Comparison of ENCODE assay signal across 1 cellular context in the genomic region with DNA sequence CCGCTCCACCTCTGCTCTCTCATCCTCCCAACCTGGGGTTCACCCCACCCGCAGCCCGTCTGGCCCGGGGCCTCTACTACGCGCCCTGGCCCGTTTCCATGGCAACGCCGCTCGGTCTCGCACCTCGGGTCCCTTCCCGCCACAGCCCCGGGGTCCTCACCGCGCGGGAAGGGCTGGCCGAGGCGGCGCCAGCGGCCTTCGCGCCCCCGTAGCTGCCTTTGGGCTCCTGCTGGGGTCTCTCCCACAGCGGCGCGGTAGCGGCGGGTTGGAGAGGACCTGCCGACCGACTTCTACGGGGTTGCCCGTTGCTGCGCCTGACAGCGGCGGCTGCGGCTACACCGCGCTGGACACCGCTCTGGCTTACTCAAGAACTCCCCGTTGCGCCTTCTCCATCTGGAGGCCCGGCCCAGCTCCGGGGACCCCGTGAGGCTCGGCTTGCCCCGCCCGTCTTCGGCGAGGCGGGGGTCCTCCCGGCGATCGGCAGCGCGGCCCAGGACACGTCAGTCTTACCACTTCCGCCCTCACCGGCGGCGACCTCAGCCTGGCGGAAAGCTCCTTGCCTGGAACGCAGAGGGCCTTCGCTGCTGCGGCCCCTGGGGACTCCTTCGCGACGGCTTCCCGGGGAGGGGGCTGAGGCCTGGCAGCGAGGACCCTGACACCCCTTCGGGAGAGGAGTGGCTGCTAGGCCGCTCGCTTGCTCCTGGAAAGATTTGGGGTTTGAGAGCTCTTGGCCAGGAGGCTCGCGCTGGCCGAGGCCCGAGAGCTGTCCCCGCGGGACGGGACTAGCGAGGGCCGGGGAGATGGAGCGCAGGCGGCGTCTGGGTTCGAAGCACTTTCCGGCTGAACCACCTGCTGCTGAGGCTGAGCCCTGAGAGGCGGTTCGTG.
TF ChIP-seq lines count a peak whose summit lies in the region.

Gene TM9SF1 (minus strand): TSS at position 256 of the 885 bp plus-strand sequence. CDS start 422 bp downstream, outside the sequence.

TF ChIP-seq in HepG2, 621 proteins besides CTCF, POLR2A, EP300 and RAD21 (continued from another document and continues in another):
- peak; percentile 99 for TF ChIP-seq ZBTB4 (CRISPR knock-in tag; IDR thresholded peaks at IDR 0.05; ENCODE audit: borderline replicate concordance)
- TF ChIP-seq ZHX1 (CRISPR knock-in tag; IDR thresholded peaks at IDR 0.05; ENCODE audit: low read depth), result peak; percentile 89
- peak; percentile 97 for TF ChIP-seq HMGXB3 (CRISPR knock-in tag; IDR thresholded peaks at IDR 0.05; ENCODE audit: borderline replicate concordance)
- no peak; the same call in 1 of the 2 replicates for TF ChIP-seq BHLHE40 (IDR thresholded peaks at IDR 0.05; ENCODE audit: low read length)
- TF ChIP-seq HNRNPH1 (optimal IDR thresholded peaks at IDR 0.05; ENCODE audit: low read depth, low read length), result no peak
- peak; percentile 62 for TF ChIP-seq RBAK (CRISPR knock-in tag; IDR thresholded peaks at IDR 0.05)
- 0 out of 2 replicates have a peak, but pooled peaks have one; percentile 41 for TF ChIP-seq ZNF7 (CRISPR knock-in tag; IDR thresholded peaks at IDR 0.05)
- peak; percentile 73 for TF ChIP-seq ZNF124 (CRISPR knock-in tag; IDR thresholded peaks at IDR 0.05)
- peak; percentile 94; the same call in 1 of the 2 replicates for TF ChIP-seq SNAI1 (CRISPR knock-in tag; IDR thresholded peaks at IDR 0.05; ENCODE audit: borderline replicate concordance)
- peak; percentile 75; the same call in 1 of the 2 replicates for TF ChIP-seq FLYWCH1 (CRISPR knock-in tag; IDR thresholded peaks at IDR 0.05)
- peak; percentile 29; the same call in 1 of the 2 replicates for TF ChIP-seq ZBTB39 (CRISPR knock-in tag; IDR thresholded peaks at IDR 0.05)
- peak; percentile 94 for TF ChIP-seq ZNF441 (CRISPR knock-in tag; IDR thresholded peaks at IDR 0.05; ENCODE audit: borderline replicate concordance)
- TF ChIP-seq ATF4 (CRISPR knock-in tag; IDR thresholded peaks at IDR 0.05), result no peak
- TF ChIP-seq ZFYVE20 (CRISPR knock-in tag; IDR thresholded peaks at IDR 0.05; ENCODE audit: borderline replicate concordance, low read depth), result peak; percentile 91
- TF ChIP-seq ZNF468 (CRISPR knock-in tag; IDR thresholded peaks at IDR 0.05), result no peak
- peak; percentile 99 for TF ChIP-seq ZNF891 (CRISPR knock-in tag; IDR thresholded peaks at IDR 0.05)
- no peak for TF ChIP-seq ZNF24 (IDR thresholded peaks at IDR 0.05)
- TF ChIP-seq PHF8 (CRISPR knock-in tag; IDR thresholded peaks at IDR 0.05), result peak; percentile 100
- TF ChIP-seq HNRNPK (IDR thresholded peaks at IDR 0.05; ENCODE audit: low read depth, low read length, poor library complexity, severe bottlenecking), result peak; percentile 89
- TF ChIP-seq CAMTA2 (CRISPR knock-in tag; IDR thresholded peaks at IDR 0.05; ENCODE audit: borderline replicate concordance), result peak; percentile 97
- peak; percentile 98 for TF ChIP-seq RBM39 (IDR thresholded peaks at IDR 0.05; ENCODE audit: low read depth, low read length, poor library complexity, severe bottlenecking)
- TF ChIP-seq NFKB2 (CRISPR knock-in tag; IDR thresholded peaks at IDR 0.05; ENCODE audit: borderline replicate concordance), result peak; percentile 99
- TF ChIP-seq NAIF1 (CRISPR knock-in tag; IDR thresholded peaks at IDR 0.05; ENCODE audit: borderline replicate concordance), result no peak
- peak; percentile 98 for TF ChIP-seq BRCA1 (CRISPR knock-in tag; IDR thresholded peaks at IDR 0.05)
- TF ChIP-seq ZBED4 (CRISPR knock-in tag; IDR thresholded peaks at IDR 0.05; ENCODE audit: borderline replicate concordance), result peak; percentile 89
- TF ChIP-seq FOSL2 (CRISPR knock-in tag; IDR thresholded peaks at IDR 0.05), result peak; percentile 90
- peak; percentile 97 for TF ChIP-seq KAT7 (CRISPR knock-in tag; IDR thresholded peaks at IDR 0.05; ENCODE audit: borderline replicate concordance)
- TF ChIP-seq ZNF337 (CRISPR knock-in tag; IDR thresholded peaks at IDR 0.05; ENCODE audit: borderline replicate concordance, low read depth), result peak; percentile 99
